Comparison of ENCODE assay signal across 21 cellular contexts in genomic region chr13:70473912-70474311, GRCh38.
DNase-seq lines count a peak whose midpoint lies in the region; ATAC-seq, FAIRE-seq and TF ChIP-seq lines count a peak whose summit lies in the region.
"Had no signal": no experiment of that assay in that cellular context is flagged by ENCODE, and none has a peak within 500 bp of the region (broad histone marks: within the 10 kb centered on the region; RNA-seq: fewer than 3 reads in every experiment).

No MANE protein-coding gene starts in this region.

- H3K27ac Mint-ChIP-seq in immature natural killer cell: no peak overlapping the region
- no peak overlapping the region for H3K27ac Mint-ChIP-seq in stimulated activated naive CD8-positive, alpha-beta T cell treated with anti-CD3 and anti-CD28 coated beads, Interleukin-15, amount 100 ng/mL, for 72 hours
- no peak overlapping the region for H3K27ac Mint-ChIP-seq in activated T-helper 2 cell treated with anti-CD3 and anti-CD28 coated beads, Interferon-gamma antibody, Interleukin-2, Interleukin-4, amounts not matched to agents 10 μg/mL and 5 μg/mL and 100 μg/mL, durations not matched to agents 14 hours and 24 hours and 36 hours
- H3K27ac Mint-ChIP-seq: CD4-positive, CD25-positive, alpha-beta regulatory T cell; T-helper 1 cell treated with Interleukin-12 subunit alpha and Interleukin-12 subunit beta and Interleukin-4 antibody, amounts not matched to agents 30 μg/mL and 1 μg/mL, for 36 hours had no signal

- FAIRE-seq in H54 (lab: Jason Lieb, UNC): no peak
- FAIRE-seq: GM19239 had no signal

- DNase-seq in SKM-1 treated with dmso at 0.1 percent for 144 hours (lab: John Stamatoyannopoulos, UW; ENCODE audit: unreplicated experiment): peak; percentile 18
- no peak for DNase-seq in SKM-1 (lab: John Stamatoyannopoulos, UW; ENCODE audit: unreplicated experiment)
- DNase-seq in NCI-H460 (ENCODE audit: extremely low read depth, low read depth): peak; percentile 72
- no peak for DNase-seq in immature natural killer cell
- no peak for DNase-seq in stimulated activated naive CD8-positive, alpha-beta T cell treated with anti-CD3 and anti-CD28 coated beads, Interleukin-15, amount 100 ng/mL, for 72 hours
- DNase-seq in activated T-helper 2 cell treated with anti-CD3 and anti-CD28 coated beads, Interferon-gamma antibody, Interleukin-2, Interleukin-4, amounts not matched to agents 10 μg/mL and 5 μg/mL and 100 μg/mL, durations not matched to agents 14 hours and 24 hours and 36 hours (ENCODE audit: low spot score): no peak
- DNase-seq in H54 (ENCODE audit: insufficient read length, low spot score): no peak
- DNase-seq: BE2C; Caco-2; CD4-positive, CD25-positive, alpha-beta regulatory T cell; GDM1; GOT3; NCI-H1417; NCI-H187; NCI-H2107; NCI-H226; NCI-H524 treated with DMSO at 0.1 percent for 48 hours had no signal

- peaks cover 0 to 2% (median 1%) of the 10 kb centered on the region in 3 donors for H3K27me3 Mint-ChIP-seq in immature natural killer cell (ENCODE audit: low read depth in 3 of 3)
- no peaks in the 10 kb centered on the region for H3K27me3 Mint-ChIP-seq in stimulated activated naive CD8-positive, alpha-beta T cell treated with anti-CD3 and anti-CD28 coated beads, Interleukin-15, amount 100 ng/mL, for 72 hours
- H3K27me3 Mint-ChIP-seq in activated T-helper 2 cell treated with anti-CD3 and anti-CD28 coated beads, Interferon-gamma antibody, Interleukin-2, Interleukin-4, amounts not matched to agents 10 μg/mL and 5 μg/mL and 100 μg/mL, durations not matched to agents 14 hours and 24 hours and 36 hours (ENCODE audit: low read depth): no peaks in the 10 kb centered on the region
- H3K27me3 Mint-ChIP-seq: CD4-positive, CD25-positive, alpha-beta regulatory T cell had no signal

- peaks cover 3 to 29% (median 17%) of the 10 kb centered on the region in 6 donors for H3K9me3 Mint-ChIP-seq in immature natural killer cell
- no peaks in the 10 kb centered on the region for H3K9me3 Mint-ChIP-seq in stimulated activated naive CD8-positive, alpha-beta T cell treated with anti-CD3 and anti-CD28 coated beads, Interleukin-15, amount 100 ng/mL, for 72 hours
- H3K9me3 Mint-ChIP-seq in activated T-helper 2 cell treated with anti-CD3 and anti-CD28 coated beads, Interferon-gamma antibody, Interleukin-2, Interleukin-4, amounts not matched to agents 10 μg/mL and 5 μg/mL and 100 μg/mL, durations not matched to agents 14 hours and 24 hours and 36 hours: peaks cover 12% of the 10 kb centered on the region

- intact Hi-C loops in activated T-helper 2 cell treated with anti-CD3 and anti-CD28 coated beads, Interferon-gamma antibody, Interleukin-2, Interleukin-4, amounts not matched to agents 10 μg/mL and 5 μg/mL and 100 μg/mL, durations not matched to agents 14 hours and 24 hours and 36 hours (cut with micrococcal nuclease): no loop called here

- no peaks in the 10 kb centered on the region for H3K4me1 Mint-ChIP-seq in immature natural killer cell
- no peaks in the 10 kb centered on the region for H3K4me1 Mint-ChIP-seq in stimulated activated naive CD8-positive, alpha-beta T cell treated with anti-CD3 and anti-CD28 coated beads, Interleukin-15, amount 100 ng/mL, for 72 hours
- H3K4me1 Mint-ChIP-seq in activated T-helper 2 cell treated with anti-CD3 and anti-CD28 coated beads, Interferon-gamma antibody, Interleukin-2, Interleukin-4, amounts not matched to agents 10 μg/mL and 5 μg/mL and 100 μg/mL, durations not matched to agents 14 hours and 24 hours and 36 hours (ENCODE audit: low read depth): no peaks in the 10 kb centered on the region
- H3K4me1 Mint-ChIP-seq: CD4-positive, CD25-positive, alpha-beta regulatory T cell had no signal

- no peak overlapping the region for H3K4me3 Mint-ChIP-seq in immature natural killer cell
- no peak overlapping the region for H3K4me3 Mint-ChIP-seq in stimulated activated naive CD8-positive, alpha-beta T cell treated with anti-CD3 and anti-CD28 coated beads, Interleukin-15, amount 100 ng/mL, for 72 hours
- H3K4me3 Mint-ChIP-seq in activated T-helper 2 cell treated with anti-CD3 and anti-CD28 coated beads, Interferon-gamma antibody, Interleukin-2, Interleukin-4, amounts not matched to agents 10 μg/mL and 5 μg/mL and 100 μg/mL, durations not matched to agents 14 hours and 24 hours and 36 hours (ENCODE audit: low read depth): no peak overlapping the region
- H3K4me3 Mint-ChIP-seq: CD4-positive, CD25-positive, alpha-beta regulatory T cell; T-helper 1 cell treated with Interleukin-12 subunit alpha and Interleukin-12 subunit beta and Interleukin-4 antibody, amounts not matched to agents 30 μg/mL and 1 μg/mL, for 36 hours had no signal

- no peaks in the 10 kb centered on the region for H3K36me3 Mint-ChIP-seq in immature natural killer cell
- H3K36me3 Mint-ChIP-seq in activated T-helper 2 cell treated with anti-CD3 and anti-CD28 coated beads, Interferon-gamma antibody, Interleukin-2, Interleukin-4, amounts not matched to agents 10 μg/mL and 5 μg/mL and 100 μg/mL, durations not matched to agents 14 hours and 24 hours and 36 hours (ENCODE audit: low read depth): no peaks in the 10 kb centered on the region
- H3K36me3 Mint-ChIP-seq: CD4-positive, CD25-positive, alpha-beta regulatory T cell had no signal

- ATAC-seq in SK-N-SH treated with all-trans-retinoic acid at 6 μM for 48 hours: no peak
- no peak for ATAC-seq in stimulated activated naive CD8-positive, alpha-beta T cell treated with anti-CD3 and anti-CD28 coated beads, Interleukin-15, amount 100 ng/mL, for 72 hours
- ATAC-seq: Panc1 had no signal

- TF ChIP-seq POLR2A in H54 (IDR thresholded peaks at IDR 0.05; ENCODE audit: low read depth, low read length): no peak

TF ChIP-seq in SK-N-SH treated with all-trans-retinoic acid at 6 μM for 48 hours, 23 proteins besides CTCF, POLR2A, EP300 and RAD21:
- TF ChIP-seq TSHZ2 (CRISPR knock-in tag; IDR thresholded peaks at IDR 0.05) (no peak), ISL1 (CRISPR knock-in tag; IDR thresholded peaks at IDR 0.05) (peak; percentile 74)
TF ChIP-seq in SK-N-SH treated with all-trans-retinoic acid at 6 μM for 48 hours: peak in this region for 1.

Comparison
In these comparisons a context has a peak if more than half of its experiments do, and no peak if none do; other contexts are left out.
1. DNase-seq: peak in SKM-1 treated with dmso at 0.1 percent for 144 hours (single experiment) and NCI-H460 (single experiment); none in SKM-1 (single experiment), immature natural killer cell (0 of 3), stimulated activated naive CD8-positive, alpha-beta T cell treated with anti-CD3 and anti-CD28 coated beads, Interleukin-15, amount 100 ng/mL, for 72 hours (0 of 2), activated T-helper 2 cell treated with anti-CD3 and anti-CD28 coated beads, Interferon-gamma antibody, Interleukin-2, Interleukin-4, amounts not matched to agents 10 μg/mL and 5 μg/mL and 100 μg/mL, durations not matched to agents 14 hours and 24 hours and 36 hours (single experiment) and H54 (single experiment).